In genomic region chr17:81117672-81118198, GRCh38 we compare ENCODE assay signal across 18 cellular contexts. TPM values are rescaled to one million over a fixed set of nuclear protein-coding genes. Genes with fewer than 3 reads are reported as not detected.
"Had no signal": no experiment of that assay in that cellular context is flagged by ENCODE, and none has a peak within 500 bp of the region (broad histone marks: within the 10 kb centered on the region; RNA-seq: fewer than 3 reads in every experiment).

No MANE protein-coding gene starts in this region.

- H3K4me3 ChIP-seq: vagina had no signal

- H3K9me3 ChIP-seq: vagina had no signal

- DNase-seq: activated CD4-positive, alpha-beta T cell treated with anti-CD3 and anti-CD28 coated beads for 1 hour; activated CD4-positive, alpha-beta T cell treated with anti-CD3 and anti-CD28 coated beads, Interleukin-2, amount 50 U/mL, for 48 hours; activated CD8-positive, alpha-beta memory T cell treated with anti-CD3 and anti-CD28 coated beads, Interleukin-2, amount 10 ng/mL, durations not matched to agents 7 days and 5 days; activated gamma-delta T cell; activated T-cell treated with anti-CD3 and anti-CD28 coated beads, Interleukin-2, amount 50 U/mL, for 24 hours; brain microvascular endothelial cell; cerebellar nuclear complex; dermis blood vessel endothelial cell; nephron progenitor cell; stimulated activated CD4-positive, alpha-beta T cell treated with anti-CD3 and anti-CD28 coated beads, Interleukin-12 subunit alpha, Interleukin-12 subunit beta, amount 100 ng/mL, for 4 hours; stimulated activated naive CD4-positive, alpha-beta T cell had no signal

- H3K36me3 Mint-ChIP-seq: activated CD8-positive, alpha-beta memory T cell treated with anti-CD3 and anti-CD28 coated beads, Interleukin-2, amount 10 ng/mL, durations not matched to agents 7 days and 5 days; activated naive CD8-positive, alpha-beta T cell had no signal

- H3K27ac ChIP-seq: brain microvascular endothelial cell, vagina had no signal

- H3K27me3 ChIP-seq: vagina had no signal

- H3K36me3 ChIP-seq: brain microvascular endothelial cell, vagina had no signal

- H3K27ac Mint-ChIP-seq: activated CD8-positive, alpha-beta memory T cell treated with anti-CD3 and anti-CD28 coated beads, Interleukin-2, amount 10 ng/mL, durations not matched to agents 7 days and 5 days; activated naive CD8-positive, alpha-beta T cell; activated T-cell treated with anti-CD3 and anti-CD28 coated beads, Interleukin-2, amount 50 U/mL, for 24 hours; nephron progenitor cell had no signal

- H3K27me3 Mint-ChIP-seq: activated naive CD8-positive, alpha-beta T cell; activated T-cell treated with anti-CD3 and anti-CD28 coated beads, Interleukin-2, amount 50 U/mL, for 24 hours had no signal

- H3K4me3 Mint-ChIP-seq: activated CD8-positive, alpha-beta memory T cell treated with anti-CD3 and anti-CD28 coated beads, Interleukin-2, amount 10 ng/mL, durations not matched to agents 7 days and 5 days had no signal

- ATAC-seq: activated CD8-positive, alpha-beta memory T cell treated with anti-CD3 and anti-CD28 coated beads, Interleukin-2, amount 10 ng/mL, durations not matched to agents 7 days and 5 days; esophagus mucosa; sciatic nerve had no signal

- H3K9me3 Mint-ChIP-seq: activated T-cell treated with anti-CD3 and anti-CD28 coated beads, Interleukin-2, amount 50 U/mL, for 24 hours; nephron progenitor cell had no signal

RNA-seq across cellular contexts. Expression of gene PVALEF, which starts 47.6 kb away (rescaled TPM):
- total RNA-seq: activated CD8-positive, alpha-beta memory T cell treated with anti-CD3 and anti-CD28 coated beads, Interleukin-2, amount 10 ng/mL, durations not matched to agents 7 days and 5 days; dermis blood vessel endothelial cell; esophagus mucosa; osteocyte; pulmonary artery endothelial cell; sciatic nerve; T-helper 1 cell treated with Interleukin-12 subunit alpha and Interleukin-12 subunit beta and Interleukin-4 antibody, amounts not matched to agents 30 ng/mL and 1 ng/mL, for 36 hours; vagina had no signal

RNA-seq across cellular contexts. Expression of gene AATK, which starts 48.3 kb away (rescaled TPM):
- total RNA-seq: osteocyte had no signal
